In genomic region chr1:145063285-145063684, GRCh38 we compare ENCODE assay signal across 1 cellular context. TPM values are rescaled to one million over a fixed set of nuclear protein-coding genes. Genes with fewer than 3 reads are reported as not detected.
"Had no signal": no experiment of that assay in that cellular context is flagged by ENCODE, and none has a peak within 500 bp of the region (broad histone marks: within the 10 kb centered on the region; RNA-seq: fewer than 3 reads in every experiment).

No MANE protein-coding gene starts in this region.

RNA-seq across cellular contexts. Expression of gene FAM72D, which starts 32.5 kb away (rescaled TPM):
- total RNA-seq: gastrocnemius medialis had no signal
